Comparison of ENCODE assay signal across 9 cellular contexts in the genomic region with DNA sequence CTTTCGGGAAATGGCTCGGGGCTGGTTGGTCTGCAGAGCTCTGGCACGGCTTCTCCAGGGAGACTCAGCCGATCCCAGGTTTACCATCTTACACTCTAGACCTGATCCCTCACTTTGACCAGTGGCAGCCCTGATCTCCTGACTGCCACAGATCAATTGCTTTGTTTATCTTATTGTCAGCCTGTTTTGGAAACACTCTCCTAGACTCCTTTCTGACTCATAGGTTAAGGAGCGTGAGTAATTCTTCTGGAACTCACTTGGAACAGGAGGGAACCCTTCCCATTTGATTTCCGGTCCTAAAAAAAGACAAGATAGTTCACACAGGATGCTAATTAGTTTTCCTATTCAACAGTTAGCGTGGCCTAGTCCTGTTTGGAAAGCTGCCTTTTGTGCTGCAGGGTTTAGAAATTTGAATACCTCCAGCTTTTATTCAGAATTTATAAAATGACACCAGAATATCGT. TPM values are rescaled to one million over a fixed set of nuclear protein-coding genes. Genes with fewer than 3 reads are reported as not detected.
DNase-seq lines count a peak whose midpoint lies in the region; ATAC-seq and TF ChIP-seq lines count a peak whose summit lies in the region.
"Had no signal": no experiment of that assay in that cellular context is flagged by ENCODE, and none has a peak within 500 bp of the region (broad histone marks: within the 10 kb centered on the region; RNA-seq: fewer than 3 reads in every experiment).

No MANE protein-coding gene starts in this region.

- H3K27ac Mint-ChIP-seq in activated naive CD4-positive, alpha-beta T cell treated with anti-CD3 and anti-CD28 coated beads for 36 hours: no peak overlapping the region

- ATAC-seq in foreskin keratinocyte (peak; percentile 69), HG02981 (IDR thresholded peaks at IDR 0.05; ENCODE audit: unreplicated experiment) (no peak)

- peak; percentile 82 for DNase-seq in COLO829 (ENCODE audit: low spot score)
- peak; percentile 85 for DNase-seq in RWPE1 (ENCODE audit: low spot score)
- peak; percentile 94 to 97 for DNase-seq in foreskin keratinocyte
- peak; percentile 15 for DNase-seq in pons (ENCODE audit: low spot score)
- DNase-seq in activated naive CD4-positive, alpha-beta T cell treated with Interleukin-2 at 50 U/mL for 16 hours: no peak
- no peak for DNase-seq in activated naive CD4-positive, alpha-beta T cell treated with anti-CD3 and anti-CD28 coated beads for 36 hours
- DNase-seq in NCI-H1436 treated with DMSO at 0.1 percent for 48 hours (lab: John Stamatoyannopoulos, UW): no peak
- DNase-seq: DMS79 treated with DMSO at 0.1 percent for 48 hours had no signal

- POLR2A ChIA-PET in RWPE1 (lab: Yijun Ruan, JAX; ENCODE audit: low non-redundant PET): no interaction called here

- no peak overlapping the region for H3K4me3 Mint-ChIP-seq in activated naive CD4-positive, alpha-beta T cell treated with anti-CD3 and anti-CD28 coated beads for 36 hours

- H3K27me3 Mint-ChIP-seq in activated naive CD4-positive, alpha-beta T cell treated with anti-CD3 and anti-CD28 coated beads for 36 hours (ENCODE audit: low read depth): no peaks in the 10 kb centered on the region

- CTCF ChIA-PET in RWPE1 (lab: Yijun Ruan, JAX): interaction anchor here (0.6 to 2.3 kb wide), 4 partner anchors 15 to 89 kb away, joined by 3 to 6 read pairs (median 4); no protein-coding TSS in a partner anchor
- CTCF ChIA-PET in activated naive CD4-positive, alpha-beta T cell treated with anti-CD3 and anti-CD28 coated beads for 36 hours (lab: Charles Lee): interaction anchor here (1.7 kb wide), 1 partner anchor 74 kb away, joined by 6 read pairs; no protein-coding TSS in a partner anchor

- no peaks in the 10 kb centered on the region for H3K27me3 ChIP-seq in foreskin keratinocyte

- intact Hi-C loops in activated naive CD4-positive, alpha-beta T cell treated with anti-CD3 and anti-CD28 coated beads for 36 hours (cut with micrococcal nuclease): no loop called here

- H3K27ac ChIP-seq in RWPE1 (peak overlapping the region; percentile 100), foreskin keratinocyte (peak overlapping the region; percentile 98)

- no peaks in the 10 kb centered on the region for H3K36me3 Mint-ChIP-seq in activated naive CD4-positive, alpha-beta T cell treated with anti-CD3 and anti-CD28 coated beads for 36 hours (ENCODE audit: low read depth)

- H3K9me3 Mint-ChIP-seq in activated naive CD4-positive, alpha-beta T cell treated with anti-CD3 and anti-CD28 coated beads for 36 hours: no peaks in the 10 kb centered on the region

- no peak for TF ChIP-seq CTCF in RWPE1 (conservative IDR thresholded peaks at IDR 0.05; ENCODE audit: low read depth)
- TF ChIP-seq CTCF in foreskin keratinocyte (conservative IDR thresholded peaks at IDR 0.05): no peak

- peaks cover 17% of the 10 kb centered on the region for H3K4me1 Mint-ChIP-seq in activated naive CD4-positive, alpha-beta T cell treated with anti-CD3 and anti-CD28 coated beads for 36 hours (ENCODE audit: low read depth)

- H3K4me1 ChIP-seq in foreskin keratinocyte: peaks cover 52% of the 10 kb centered on the region

RNA-seq across cellular contexts. Expression of a gene that starts 16.0 kb away (rescaled TPM):
- total RNA-seq in foreskin keratinocyte: 17.6 and 28.7 TPM in 2 replicates
- polyA plus RNA-seq in foreskin keratinocyte: 12.1 and 16.6 TPM in 2 replicates
- total RNA-seq in activated naive CD4-positive, alpha-beta T cell treated with anti-CD3 and anti-CD28 coated beads for 36 hours: 10 to 100 TPM; 28.2 to 29.0 TPM

Comparison
In these comparisons a context has a peak if more than half of its experiments do, and no peak if none do; other contexts are left out.
1. DNase-seq: peak in COLO829 (single experiment), RWPE1 (single experiment), foreskin keratinocyte (2 of 2) and pons (single experiment); none in activated naive CD4-positive, alpha-beta T cell treated with Interleukin-2 at 50 U/mL for 16 hours (single experiment), activated naive CD4-positive, alpha-beta T cell treated with anti-CD3 and anti-CD28 coated beads for 36 hours (single experiment) and NCI-H1436 treated with DMSO at 0.1 percent for 48 hours (single experiment).